ENCODE assay signal across 1 cellular context in the genomic region with DNA sequence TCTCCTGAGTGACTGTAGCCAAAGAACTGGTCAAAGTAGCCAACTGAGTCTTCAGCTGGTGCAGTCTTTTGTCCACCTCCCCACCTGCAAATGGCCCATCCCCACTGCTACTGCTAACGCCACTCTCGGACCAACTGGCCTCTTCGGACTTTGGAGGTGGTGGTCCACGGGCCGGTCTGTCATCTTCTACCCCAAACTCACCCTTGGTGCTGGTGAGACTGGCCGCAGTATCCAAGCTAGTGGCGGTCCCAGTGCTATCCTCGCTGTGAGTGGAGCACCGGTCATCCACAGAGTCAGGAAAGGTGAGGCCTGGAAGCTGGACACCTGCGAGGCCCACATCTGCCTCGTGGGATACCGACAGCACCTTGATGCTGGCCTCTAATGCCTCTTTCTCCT.
TF ChIP-seq lines count a peak whose summit lies in the region.

No MANE protein-coding gene starts in this region.

TF ChIP-seq in HEK293, 187 proteins besides CTCF, POLR2A, EP300 and RAD21 (continued from another document):
- TF ChIP-seq, protein P1, sequence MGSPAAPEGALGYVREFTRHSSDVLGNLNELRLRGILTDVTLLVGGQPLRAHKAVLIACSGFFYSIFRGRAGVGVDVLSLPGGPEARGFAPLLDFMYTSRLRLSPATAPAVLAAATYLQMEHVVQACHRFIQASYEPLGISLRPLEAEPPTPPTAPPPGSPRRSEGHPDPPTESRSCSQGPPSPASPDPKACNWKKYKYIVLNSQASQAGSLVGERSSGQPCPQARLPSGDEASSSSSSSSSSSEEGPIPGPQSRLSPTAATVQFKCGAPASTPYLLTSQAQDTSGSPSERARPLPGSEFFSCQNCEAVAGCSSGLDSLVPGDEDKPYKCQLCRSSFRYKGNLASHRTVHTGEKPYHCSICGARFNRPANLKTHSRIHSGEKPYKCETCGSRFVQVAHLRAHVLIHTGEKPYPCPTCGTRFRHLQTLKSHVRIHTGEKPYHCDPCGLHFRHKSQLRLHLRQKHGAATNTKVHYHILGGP (tag by site-specific recombination; IDR thresholded peaks at IDR 0.05): no peak
- no peak for TF ChIP-seq RBAK (tag by site-specific recombination; IDR thresholded peaks at IDR 0.05)
- TF ChIP-seq ZNF423 (tag by site-specific recombination; IDR thresholded peaks at IDR 0.05): no peak
- no peak for TF ChIP-seq ZNF571 (tag by site-specific recombination; IDR thresholded peaks at IDR 0.05)
- no peak for TF ChIP-seq ZNF776 (tag by site-specific recombination; IDR thresholded peaks at IDR 0.05; ENCODE audit: borderline replicate concordance)
